ENCODE assay signal across 10 cellular contexts in genomic region chr1:16718109-16718907, GRCh38. TPM values are rescaled to one million over a fixed set of nuclear protein-coding genes. Genes with fewer than 3 reads are reported as not detected.
DNase-seq lines count a peak whose midpoint lies in the region; ATAC-seq, FAIRE-seq and TF ChIP-seq lines count a peak whose summit lies in the region.
"Not testable (repeated sequence)": the region's sequence is repeated elsewhere in the genome, so short reads cannot be mapped to it uniquely, and the experiment has no call there.
"Had no signal": no experiment of that assay in that cellular context is flagged by ENCODE, and none has a peak within 500 bp of the region (broad histone marks: within the 10 kb centered on the region; RNA-seq: fewer than 3 reads in every experiment).

No MANE protein-coding gene starts in this region.

- not testable (repeated sequence) for H3K9ac ChIP-seq in HCT116 (ENCODE audit: low read length)
- peak overlapping the region in 1 of 2 experiments; percentile 78; a peak in 2 of 4 replicates for H3K9ac ChIP-seq in K562 (ENCODE audit: insufficient read depth in 1 of 2, low read depth in 2 of 2, low read length in 2 of 2)

- not testable (repeated sequence) for H3K27me3 ChIP-seq in HCT116 (ENCODE audit: insufficient read depth, low read length); WERI-Rb-1 (ENCODE audit: insufficient read depth, low read depth, severe bottlenecking); K562 (ENCODE audit: control insufficient read depth in 2 of 2, insufficient read depth in 2 of 2, low read length in 2 of 2); ovary
- H3K27me3 ChIP-seq in esophagus muscularis mucosa (peaks cover 0 to 50% (median 6%) of the 10 kb centered on the region in 4 donors), stomach (peaks cover 0 to 35% (median 4%) of the 10 kb centered on the region in 3 donors)

- not testable (repeated sequence) for H3K79me2 ChIP-seq in HCT116 (ENCODE audit: insufficient read depth, low read length); K562 (ENCODE audit: control insufficient read depth, insufficient read depth, low read length)

- H3K4me2 ChIP-seq in HCT116 (ENCODE audit: low read length); K562 (ENCODE audit: insufficient read depth, low read length): not testable (repeated sequence)

- not testable (repeated sequence) for H3K27ac ChIP-seq in HCT116 (ENCODE audit: low read depth, low read length); WERI-Rb-1; K562 (ENCODE audit: extremely low read depth, low read depth, low read length); esophagus muscularis mucosa (replicated peaks in 1 of 4); ovary; stomach

- not testable (repeated sequence) for H3K4me3 ChIP-seq in HCT116 (replicated peaks in 1 of 2; ENCODE audit: low read depth in 1 of 2, low read length in 2 of 2); WERI-Rb-1 (ENCODE audit: low read depth, low read length); K562; esophagus muscularis mucosa; ovary; stomach

- H3K9me2 ChIP-seq in HCT116 (ENCODE audit: insufficient read depth) = not testable (repeated sequence)

- intact Hi-C loops in HCT116 (cut with micrococcal nuclease); K562 (cut with micrococcal nuclease); esophagus muscularis mucosa (cut with DNase I); ovary (cut with DNase I); stomach (cut with DNase I; ENCODE audit: low total_unique reads): not testable (repeated sequence)

- not testable (repeated sequence) for TF ChIP-seq POLR2A in HCT116 (IDR thresholded peaks at IDR 0.05; ENCODE audit: borderline replicate concordance, extremely low read depth, insufficient read depth, insufficient read length); K562 (conservative IDR thresholded peaks at IDR 0.05); esophagus muscularis mucosa (IDR thresholded peaks at IDR 0.05; ENCODE audit: low read depth); ovary (IDR thresholded peaks at IDR 0.05); stomach (IDR thresholded peaks at IDR 0.05)

- CTCF ChIA-PET in HCT116 (lab: Charles Lee) = interaction anchor here (1.0 to 1.6 kb wide), 3 partner anchors 9 to 17 kb away, joined by 4 to 5 read pairs (median 4); no protein-coding TSS in a partner anchor
- CTCF ChIA-PET in K562 (lab: Yijun Ruan, JAX; ENCODE audit: low intra/inter-chr PET ratio) = not testable (repeated sequence)

- DNase-seq in CMK (ENCODE audit: low read depth) (peak; percentile 99), WERI-Rb-1 (peak; percentile 5), K562 (ENCODE audit: extremely low read depth in 1 of 4, low spot score in 3 of 4) (peak; percentile 34 to 76 (median 64)), esophagus muscularis mucosa (ENCODE audit: extremely low spot score) (peak; percentile 91), left kidney (ENCODE audit: low read depth, low spot score) (peak; percentile 2), ovary (peak in 3 of 5 donors; percentile 16 to 37 (median 18)), stomach (peak; percentile 26)
- DNase-seq in HCT116 (ENCODE audit: low read depth, low spot score) = not testable (repeated sequence)

- not testable (repeated sequence) for H3K9me3 ChIP-seq in HCT116 (ENCODE audit: control insufficient read depth in 1 of 2, insufficient read depth in 1 of 2, low read depth in 1 of 2, low read length in 2 of 2); WERI-Rb-1 (ENCODE audit: severe bottlenecking); K562 (replicated peaks; ENCODE audit: control insufficient read depth, insufficient read depth, low read depth, low read length); esophagus muscularis mucosa; ovary; stomach

- not testable (repeated sequence) for H3K4me1 ChIP-seq in HCT116 (ENCODE audit: control insufficient read depth in 1 of 2, insufficient read depth in 2 of 2, low read length in 2 of 2); esophagus muscularis mucosa; ovary (ENCODE audit: insufficient read depth); stomach
- H3K4me1 ChIP-seq in K562 (replicated peaks in 1 of 2; ENCODE audit: control insufficient read depth in 2 of 2, insufficient read depth in 2 of 2, low read length in 2 of 2) = peaks cover 10 to 39% of the 10 kb centered on the region in 2 experiments; a peak in 4 of 5 replicates

- BruUV-seq in HCT116 (replicated peaks; lab: Mats Ljungman, UMichigan); K562 (replicated peaks; lab: Mats Ljungman, UMichigan): not testable (repeated sequence)

- H2AFZ ChIP-seq in HCT116 (ENCODE audit: low read depth, low read length, poor library complexity, severe bottlenecking); K562 (ENCODE audit: low read depth, low read length): not testable (repeated sequence)

- FAIRE-seq in K562 (lab: Jason Lieb, UNC) = not testable (repeated sequence)

- peak; percentile 13 for ATAC-seq in HCT116
- not testable (repeated sequence) for ATAC-seq in K562

- not testable (repeated sequence) for TF ChIP-seq RAD21 in HCT116 (IDR thresholded peaks at IDR 0.05; ENCODE audit: low read depth); K562 (CRISPR knock-in tag; conservative IDR thresholded peaks at IDR 0.05 in 1 of 2, IDR thresholded peaks at IDR 0.05 in 1 of 2)

- TF ChIP-seq CTCF in HCT116 (IDR thresholded peaks at IDR 0.05 in 2 of 3, conservative IDR thresholded peaks at IDR 0.05 in 1 of 3; ENCODE audit: borderline replicate concordance in 1 of 3, insufficient read depth in 1 of 3, low read depth in 2 of 3, low read length in 2 of 3); WERI-Rb-1 (IDR thresholded peaks at IDR 0.05; ENCODE audit: low read depth, low read length); K562 (IDR thresholded peaks at IDR 0.05 in 2 of 3, conservative IDR thresholded peaks at IDR 0.05 in 1 of 3; ENCODE audit: insufficient read depth in 2 of 3, low read depth in 1 of 3, low read length in 3 of 3); esophagus muscularis mucosa (IDR thresholded peaks at IDR 0.05); ovary (IDR thresholded peaks at IDR 0.05); stomach (IDR thresholded peaks at IDR 0.05): not testable (repeated sequence)

- POLR2A ChIA-PET in HCT116 (lab: Charles Lee) (interaction anchor here (1.0 to 1.3 kb wide), 3 partner anchors 8 to 10 kb away, joined by 3 to 9 read pairs (median 5); no protein-coding TSS in a partner anchor), K562 (lab: Yijun Ruan, JAX) (interaction anchor here (0.8 to 1.8 kb wide), 4 partner anchors 9 to 31 kb away, joined by 3 to 11 read pairs (median 4); no protein-coding TSS in a partner anchor)

- TF ChIP-seq EP300 in K562 (IDR thresholded peaks at IDR 0.05; ENCODE audit: low read length); esophagus muscularis mucosa (IDR thresholded peaks at IDR 0.05); ovary (IDR thresholded peaks at IDR 0.05); stomach (IDR thresholded peaks at IDR 0.05): not testable (repeated sequence)

- H4K20me1 ChIP-seq in HCT116 (ENCODE audit: insufficient read depth); K562 (replicated peaks; ENCODE audit: control insufficient read depth, insufficient read depth, low read length): not testable (repeated sequence)

- H3K36me3 ChIP-seq in HCT116 (ENCODE audit: control insufficient read depth in 1 of 2, insufficient read depth in 2 of 2, low read length in 2 of 2); WERI-Rb-1; K562 (ENCODE audit: control insufficient read depth, insufficient read depth, low read length); esophagus muscularis mucosa; ovary; stomach: not testable (repeated sequence)

- RAD21 ChIA-PET in HCT116 (lab: Charles Lee; ENCODE audit: low non-redundant PET in 1 of 2, low total read pairs in 2 of 2, uncharacterized antibody in 2 of 2, unreplicated experiment in 2 of 2) = not testable (repeated sequence)

- not testable (repeated sequence) for H3K9me1 ChIP-seq in K562 (ENCODE audit: control insufficient read depth, insufficient read depth, low read length)

- WGBS in K562 (ENCODE audit: insufficient coverage, low coverage, missing lambda C conversion rate) = 31% methylated on average over 14 of the region's 14 CpGs
- 93% methylated on average over 14 of the region's 14 CpGs for WGBS in esophagus muscularis mucosa
- WGBS in ovary, 3 donors = 88 to 91% (median 90%) methylated on average over 14 of the region's 14 CpGs
- WGBS in stomach, 5 donors = 89 to 95% (median 93%) methylated on average over 12 to 14 of the region's 14 CpGs

- in situ Hi-C loops in K562 (cut with MboI) = not testable (repeated sequence)

RNA-seq across cellular contexts. Expression of gene RNU1-4, which starts 22.0 kb away (rescaled TPM):
- total RNA-seq in HCT116 (2021; ENCODE audit: unreplicated experiment) (1,685 TPM), K562 (2014; rRNA removed) (under 0.01 TPM in 2 replicates), K562 (2014; rRNA removed; fragmentation: Illumina TruSeq; extraction: Trizol) (28,565 and 32,823 TPM in 2 replicates), K562 (2015; rRNA removed; fragmentation: Illumina TruSeq; extraction: Trizol) (20,456 and 27,045 TPM in 2 replicates), K562 (2021) (2,231 and 2,538 TPM in 2 replicates), esophagus muscularis mucosa (under 1 TPM in 2 of 4 donors, not detected in 2; under 0.01 TPM), ovary (1,000 to 10,000 TPM in 5 of 7 donors, under 1 TPM in 2; under 0.01 to 7,521 (median 3,807) TPM), stomach (1,000 to 10,000 TPM in 1 of 5 donors, under 1 TPM in 4; under 0.01 to 9,966 (median under 0.01) TPM)
- 8.8 and 29.6 TPM in 2 replicates for polyA plus RNA-seq in HCT116 (2012)
- under 0.01 TPM in 2 replicates for total RNA-seq in K562 (2011; cell fraction: chromatin; rRNA removed; ENCODE audit: low replicate concordance)
- total RNA-seq in K562 (2011; cell fraction: nucleolus; rRNA removed) = under 0.01 and 21,200 TPM in 2 replicates
- total RNA-seq in K562 (2011; cell fraction: nucleoplasm; rRNA removed) = under 0.01 and 24,158 TPM in 2 replicates
- polyA plus RNA-seq in K562 (2011; rRNA removed) (83.9 TPM in 1 of 2 replicates, not detected in the other), K562 (2014; fragmentation: Illumina TruSeq; extraction: Trizol) (not detected in 2 replicates), K562 (2014; fragmentation: Nextera tagmentation; extraction: Ambion mirVana) (1 to 10 TPM in 1 of 2 experiments, not detected in 1; 3.0 TPM), K562 (2014; rRNA removed) (not detected in 2 replicates), ovary (not detected), stomach (not detected)
- under 0.01 TPM in 1 of 2 replicates, not detected in the other for polyA plus RNA-seq in K562 (2011; cell fraction: cytosol; rRNA removed)
- under 0.01 and 1,424 TPM in 2 replicates for polyA plus RNA-seq in K562 (2011; cell fraction: nucleus; rRNA removed)
- polyA plus RNA-seq in K562 (2012) = 25.1 TPM in 1 of 2 replicates, not detected in the other
- 10,756 and 20,531 TPM in 2 replicates for polyA minus RNA-seq in K562 (2011; rRNA and poly(A)+ RNA removed)
- polyA minus RNA-seq in K562 (2011; cell fraction: cytosol; rRNA and poly(A)+ RNA removed) = 58,964 and 66,171 TPM in 2 replicates
- polyA minus RNA-seq in K562 (2011; cell fraction: nucleus; rRNA and poly(A)+ RNA removed) = 66,769 and 85,880 TPM in 2 replicates
- total RNA-seq: G401 had no signal
- polyA plus RNA-seq: esophagus had no signal

RNA-seq across cellular contexts. Expression of gene RNU1-3, which starts 51.6 kb away (rescaled TPM):
- total RNA-seq in HCT116 (2021; ENCODE audit: unreplicated experiment) (1,685 TPM), K562 (2014; rRNA removed) (under 0.01 TPM in 2 replicates), K562 (2014; rRNA removed; fragmentation: Illumina TruSeq; extraction: Trizol) (28,565 and 32,823 TPM in 2 replicates), K562 (2015; rRNA removed; fragmentation: Illumina TruSeq; extraction: Trizol) (20,456 and 27,045 TPM in 2 replicates), K562 (2021) (2,231 and 2,538 TPM in 2 replicates), esophagus muscularis mucosa (under 1 TPM in 2 of 4 donors, not detected in 2; under 0.01 TPM), ovary (1,000 to 10,000 TPM in 5 of 7 donors, under 1 TPM in 2; under 0.01 to 7,521 (median 3,807) TPM), stomach (1,000 to 10,000 TPM in 1 of 5 donors, under 1 TPM in 4; under 0.01 to 9,966 (median under 0.01) TPM)
- polyA plus RNA-seq in HCT116 (2012) = 8.8 and 29.6 TPM in 2 replicates
- total RNA-seq in K562 (2011; cell fraction: chromatin; rRNA removed; ENCODE audit: low replicate concordance) = under 0.01 TPM in 2 replicates
- total RNA-seq in K562 (2011; cell fraction: nucleolus; rRNA removed) = under 0.01 and 21,200 TPM in 2 replicates
- total RNA-seq in K562 (2011; cell fraction: nucleoplasm; rRNA removed) = under 0.01 and 24,158 TPM in 2 replicates
- polyA plus RNA-seq in K562 (2011; rRNA removed) (83.9 TPM in 1 of 2 replicates, not detected in the other), K562 (2014; fragmentation: Illumina TruSeq; extraction: Trizol) (not detected in 2 replicates), K562 (2014; fragmentation: Nextera tagmentation; extraction: Ambion mirVana) (1 to 10 TPM in 1 of 2 experiments, not detected in 1; 3.0 TPM), K562 (2014; rRNA removed) (not detected in 2 replicates), ovary (not detected), stomach (not detected)
- polyA plus RNA-seq in K562 (2011; cell fraction: cytosol; rRNA removed) = under 0.01 TPM in 1 of 2 replicates, not detected in the other
- under 0.01 and 1,424 TPM in 2 replicates for polyA plus RNA-seq in K562 (2011; cell fraction: nucleus; rRNA removed)
- 25.1 TPM in 1 of 2 replicates, not detected in the other for polyA plus RNA-seq in K562 (2012)
- 10,756 and 20,531 TPM in 2 replicates for polyA minus RNA-seq in K562 (2011; rRNA and poly(A)+ RNA removed)
- 58,964 and 66,171 TPM in 2 replicates for polyA minus RNA-seq in K562 (2011; cell fraction: cytosol; rRNA and poly(A)+ RNA removed)
- 66,769 and 85,880 TPM in 2 replicates for polyA minus RNA-seq in K562 (2011; cell fraction: nucleus; rRNA and poly(A)+ RNA removed)
- total RNA-seq: G401 had no signal
- polyA plus RNA-seq: esophagus had no signal
